ENCODE assay signal across 8 cellular contexts in genomic region chr11:28107726-28108618, GRCh38. TPM values are rescaled to one million over a fixed set of nuclear protein-coding genes. Genes with fewer than 3 reads are reported as not detected.
DNase-seq lines count a peak whose midpoint lies in the region; ATAC-seq and FAIRE-seq lines count a peak whose summit lies in the region.

Gene KIF18A, minus strand, starts transcription at chr11:28108156. Its CDS starts 10,209 bp downstream, at chr11:28097947.
Gene METTL15, plus strand, starts transcription at chr11:28108388. Its CDS starts 4,947 bp downstream, at chr11:28113335.

- H3K4me3 ChIP-seq in endocrine pancreas (ENCODE audit: control insufficient read depth, insufficient read depth, low read length), result peak within 1 kb of the TSS; percentile 97
- peak within 1 kb of the TSS; percentile 88 for H3K4me3 ChIP-seq in mesendoderm (ENCODE audit: low read length)

- H3K56ac ChIP-seq in mesendoderm (ENCODE audit: low read length), result peak within 1 kb of the TSS; percentile 91

- peak within 1 kb of the TSS; percentile 75 for H3K4me2 ChIP-seq in mesendoderm (ENCODE audit: low read length)

- no peak within 1 kb of the TSS for H4K8ac ChIP-seq in mesendoderm (ENCODE audit: low read depth, low read length)

- H3K9ac ChIP-seq in endocrine pancreas (ENCODE audit: control insufficient read depth, insufficient read depth, low read length) (peak within 1 kb of the TSS; percentile 80), mesendoderm (ENCODE audit: low read length) (peak within 1 kb of the TSS; percentile 79)

- peaks cover 23% of the 10 kb centered on the region for H3K4me1 ChIP-seq in endocrine pancreas (ENCODE audit: control insufficient read depth, insufficient read depth, low read length)
- no peaks in the 10 kb centered on the region for H3K4me1 ChIP-seq in mesendoderm (ENCODE audit: control insufficient read depth, low read depth, low read length)

- H3K27me3 ChIP-seq in endocrine pancreas (ENCODE audit: control insufficient read depth, insufficient read depth, low read length) (no peaks in the 10 kb centered on the region), mesendoderm (ENCODE audit: insufficient read depth, low read length, poor library complexity) (no peaks in the 10 kb centered on the region)

- H3K9me3 ChIP-seq in endocrine pancreas (ENCODE audit: control insufficient read depth, low read length), result no peaks in the 10 kb centered on the region

- H3K79me1 ChIP-seq in mesendoderm (ENCODE audit: low read length), result peaks cover 3% of the 10 kb centered on the region

- FAIRE-seq in HTR-8/SVneo (lab: Jason Lieb, UNC), result peak; percentile 71

- peak within 1 kb of the TSS; percentile 39 for H3K18ac ChIP-seq in mesendoderm (ENCODE audit: low read length)

- H3K4ac ChIP-seq in mesendoderm (ENCODE audit: low read depth, low read length), result peak within 1 kb of the TSS; percentile 17

- no peaks in the 10 kb centered on the region for H3K36me3 ChIP-seq in endocrine pancreas (ENCODE audit: control insufficient read depth, insufficient read depth, low read length)
- no peaks in the 10 kb centered on the region for H3K36me3 ChIP-seq in mesendoderm (ENCODE audit: control insufficient read depth, insufficient read depth, low read length)

- H2BK15ac ChIP-seq in mesendoderm (replicated peaks; ENCODE audit: low read depth), result no peak within 1 kb of the TSS

- peaks cover 19% of the 10 kb centered on the region for H3K79me2 ChIP-seq in mesendoderm (ENCODE audit: control insufficient read depth, insufficient read depth, low read length)

- DNase-seq in COLO829 (ENCODE audit: low spot score) (peak; percentile 89), HTR-8/SVneo (ENCODE audit: insufficient read length, low spot score) (peak; percentile 86), NOMO-1 treated with dmso at 0.1 percent for 144 hours (lab: John Stamatoyannopoulos, UW; ENCODE audit: unreplicated experiment) (peak; percentile 96), mesendoderm (peak; percentile 100)
- DNase-seq in activated CD8-positive, alpha-beta memory T cell treated with anti-CD3 and anti-CD28 coated beads for 48 hours (ENCODE audit: low read depth in 2 of 3, low spot score in 2 of 3), result peak; percentile 96 to 98 (median 97)
- DNase-seq in stimulated activated CD8-positive, alpha-beta memory T cell treated with anti-CD3 and anti-CD28 coated beads, Interleukin-15, amount 100 ng/mL, for 1 hour (ENCODE audit: low read depth), result peak; percentile 97

- no peak within 1 kb of the TSS for H2AK5ac ChIP-seq in mesendoderm (ENCODE audit: low read length)

- H4K5ac ChIP-seq in mesendoderm (ENCODE audit: low read length), result no peak within 1 kb of the TSS

- no peak within 1 kb of the TSS for H3K23ac ChIP-seq in mesendoderm (ENCODE audit: low read length)

- no peak within 1 kb of the TSS for H2BK5ac ChIP-seq in mesendoderm (ENCODE audit: low read length)

- no CpG with 5 or more reads among the region's 38 CpGs for WGBS in mesendoderm (ENCODE audit: extremely low coverage, insufficient coverage, low lambda C conversion rate)

- H2BK120ac ChIP-seq in mesendoderm (ENCODE audit: low read depth, low read length), result no peak within 1 kb of the TSS

- ATAC-seq in GM21367 (IDR thresholded peaks at IDR 0.05; ENCODE audit: unreplicated experiment), result peak; percentile 95

- peak within 1 kb of the TSS; percentile 55 for H3K27ac ChIP-seq in mesendoderm (ENCODE audit: low read depth, low read length)

RNA-seq across cellular contexts. Expression of gene KIF18A, which starts in this region (rescaled TPM):
- 12.8 TPM for polyA plus RNA-seq in mesendoderm (2013, experiment 1 of 2)
- polyA plus RNA-seq in mesendoderm (2013, experiment 2 of 2), result 12.8 TPM

RNA-seq across cellular contexts. Expression of gene METTL15, which starts in this region (rescaled TPM):
- 6.6 TPM for polyA plus RNA-seq in mesendoderm (2013, experiment 1 of 2)
- polyA plus RNA-seq in mesendoderm (2013, experiment 2 of 2), result 6.6 TPM

Comparison
In these comparisons a context has a peak if more than half of its experiments do, and no peak if none do; other contexts are left out.
1. Peak in every context shown above with its lines: DNase-seq, ATAC-seq, H3K4me3 ChIP-seq and H3K27ac ChIP-seq.